Comparison of ENCODE assay signal across 11 cellular contexts in the genomic region with DNA sequence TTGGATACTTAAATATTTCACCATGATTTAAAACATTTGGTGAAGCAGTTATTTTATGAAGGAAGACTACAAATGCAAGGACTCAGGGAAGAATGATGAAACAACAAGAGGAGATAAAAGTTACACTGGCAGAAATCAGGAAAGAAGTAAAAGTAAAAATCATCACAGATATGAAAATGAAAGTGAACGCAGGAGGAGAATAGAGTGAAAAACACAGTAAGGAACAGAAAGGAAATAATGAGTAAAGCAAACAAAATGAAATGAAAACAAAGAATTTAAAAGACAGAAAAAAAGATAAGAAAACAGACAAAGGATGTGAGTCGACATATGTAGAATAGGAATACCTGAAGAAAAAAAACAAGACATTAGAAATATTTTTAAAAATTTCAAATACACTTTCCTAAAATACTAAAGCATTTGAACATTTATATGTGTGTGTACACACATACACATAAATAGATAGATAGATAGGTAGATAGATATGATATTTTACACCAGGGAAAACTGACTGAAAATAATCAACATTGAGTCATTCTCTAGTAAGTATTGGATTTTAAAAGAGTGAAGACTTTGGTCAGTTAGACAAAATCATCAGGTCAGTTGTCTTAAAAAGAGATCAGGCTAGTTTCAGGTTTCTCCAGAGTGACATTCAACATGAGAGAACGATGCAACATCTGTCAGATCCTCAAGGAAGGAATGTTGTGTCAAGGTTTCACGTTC. TPM values are rescaled to one million over a fixed set of nuclear protein-coding genes. Genes with fewer than 3 reads are reported as not detected.
DNase-seq lines count a peak whose midpoint lies in the region; ATAC-seq and TF ChIP-seq lines count a peak whose summit lies in the region.
"Had no signal": no experiment of that assay in that cellular context is flagged by ENCODE, and none has a peak within 500 bp of the region (broad histone marks: within the 10 kb centered on the region; RNA-seq: fewer than 3 reads in every experiment).

No MANE protein-coding gene starts in this region.

- H3K36me3 ChIP-seq in A673 (ENCODE audit: insufficient read depth, low read length, poor library complexity, severe bottlenecking) = peaks cover 11% of the 10 kb centered on the region
- H3K36me3 ChIP-seq in uterus = no peaks in the 10 kb centered on the region

- intact Hi-C loops in A673 (cut with micrococcal nuclease; ENCODE audit: unreplicated experiment) = loop anchor here (5.0 kb wide), 3 partner anchors 198 to 898 kb away; no protein-coding TSS in a partner anchor
- intact Hi-C loops in uterus (cut with DNase I; ENCODE audit: low total_unique reads) = no loop called here

- in situ Hi-C loops in astrocyte of the spinal cord (cut with HindIII; ENCODE audit: low sequenced_read_pairs) = no loop called here

- BruUV-seq in A673 (replicated peaks; lab: Mats Ljungman, UMichigan) = TSS peak; percentile 84

- peak overlapping the region; percentile 95 for H3K27ac ChIP-seq in A673 (ENCODE audit: low read depth, low read length, poor library complexity, severe bottlenecking)
- H3K27ac ChIP-seq in caudate nucleus (ENCODE audit: low read depth, low read length) = no peak overlapping the region
- no peak overlapping the region for H3K27ac ChIP-seq in uterus

- POLR2A ChIA-PET in A673 (lab: Charles Lee; ENCODE audit: low non-redundant PET) = no interaction called here

- TF ChIP-seq POLR2A in GM18505 (IDR thresholded peaks at IDR 0.05; ENCODE audit: borderline replicate concordance, extremely low read depth, insufficient read depth, insufficient read length) = no peak
- TF ChIP-seq POLR2A in erythroblast (IDR thresholded peaks at IDR 0.05; ENCODE audit: low read length) = no peak
- no peak for TF ChIP-seq POLR2A in uterus (IDR thresholded peaks at IDR 0.05)

- ATAC-seq in GM18505 (IDR thresholded peaks at IDR 0.05; ENCODE audit: unreplicated experiment) (peak; percentile 53), HG03342 (IDR thresholded peaks at IDR 0.05; ENCODE audit: unreplicated experiment) (peak; percentile 72), HG02884 (IDR thresholded peaks at IDR 0.05; ENCODE audit: unreplicated experiment) (no peak)

- H3K4me3 ChIP-seq in A673 (ENCODE audit: low read depth, low read length, poor library complexity, severe bottlenecking) (no peak overlapping the region), astrocyte of the spinal cord (ENCODE audit: low read depth, low read length) (no peak overlapping the region), uterus (no peak overlapping the region)

- CTCF ChIA-PET in A673 (lab: Charles Lee) = no interaction called here

- no peak for TF ChIP-seq CTCF in A673 (conservative IDR thresholded peaks at IDR 0.05; ENCODE audit: low read depth, low read length)
- no peak for TF ChIP-seq CTCF in astrocyte of the spinal cord (IDR thresholded peaks at IDR 0.05; ENCODE audit: low read depth, low read length)
- no peak for TF ChIP-seq CTCF in uterus (IDR thresholded peaks at IDR 0.05)

- DNase-seq in A673 (ENCODE audit: low spot score) = no peak
- DNase-seq in astrocyte of the spinal cord (ENCODE audit: low read depth, low spot score) = peak; percentile 18
- no peak for DNase-seq in caudate nucleus (lab: John Stamatoyannopoulos, UW)
- DNase-seq in erythroblast (lab: John Stamatoyannopoulos, UW) = no peak
- DNase-seq in uterus = no peak
- DNase-seq: NCI-H446 treated with DMSO at 0.1 percent for 48 hours; occipital lobe; stimulated activated CD4-positive, alpha-beta T cell treated with anti-CD3 and anti-CD28 coated beads, Interleukin-2, amount 100 ng/mL, for 24 hours had no signal

- H3K9me3 ChIP-seq in A673 (ENCODE audit: low read depth, low read length, poor library complexity, severe bottlenecking) (peaks cover 27% of the 10 kb centered on the region), uterus (no peaks in the 10 kb centered on the region)

- H3K4me1 ChIP-seq in A673 (ENCODE audit: insufficient read depth, low read length, poor library complexity, severe bottlenecking) = peaks cover 31% of the 10 kb centered on the region
- no peaks in the 10 kb centered on the region for H3K4me1 ChIP-seq in uterus

- H3K27me3 ChIP-seq in A673 (replicated peaks; ENCODE audit: insufficient read depth, low read depth, low read length, poor library complexity) (no peaks in the 10 kb centered on the region), uterus (no peaks in the 10 kb centered on the region)

RNA-seq across cellular contexts. Expression of gene KDSR, which starts 12.1 kb away (rescaled TPM):
- total RNA-seq in A673 (2021) = 449 and 493 TPM in 2 replicates
- total RNA-seq in uterus = 10 to 100 TPM; 12.6 to 68.6 (median 29.3) TPM

RNA-seq across cellular contexts. Expression of gene VPS4B, which starts 43.2 kb away (rescaled TPM):
- total RNA-seq in A673 (2021) (88.7 and 94.8 TPM in 2 replicates), uterus (100 to 1,000 TPM in 1 of 4 donors, 10 to 100 TPM in 3; 32.4 to 214 (median 52.2) TPM)

RNA-seq across cellular contexts. Expression of gene BCL2, which starts 59.5 kb away (rescaled TPM):
- total RNA-seq in A673 (2021) (19.6 and 24.9 TPM in 2 replicates), uterus (10 to 100 TPM; 16.1 to 61.1 (median 36.9) TPM)
